Comparison of ENCODE assay signal across 22 cellular contexts in the genomic region with DNA sequence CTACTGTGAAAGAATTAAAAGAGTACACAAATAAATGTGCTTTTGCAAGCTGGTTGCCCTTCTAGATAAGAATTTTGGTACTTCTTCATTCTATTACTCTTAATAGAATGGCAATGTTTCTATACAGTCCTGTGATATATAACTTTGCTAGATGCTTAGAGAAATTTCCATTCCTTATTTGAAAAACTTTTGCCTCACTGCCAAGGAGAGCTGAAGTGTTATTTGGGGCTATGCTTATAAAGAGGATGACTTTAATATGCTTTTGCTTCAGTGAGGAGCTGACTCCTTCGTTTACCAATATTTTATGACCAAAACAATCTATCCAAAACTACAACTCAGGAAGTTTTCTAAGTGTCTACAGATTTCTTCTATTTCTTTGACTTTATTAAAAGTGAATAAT. TPM values are rescaled to one million over a fixed set of nuclear protein-coding genes. Genes with fewer than 3 reads are reported as not detected.
"Had no signal": no experiment of that assay in that cellular context is flagged by ENCODE, and none has a peak within 500 bp of the region (broad histone marks: within the 10 kb centered on the region; RNA-seq: fewer than 3 reads in every experiment).

No MANE protein-coding gene starts in this region.

- H3K4me3 ChIP-seq: gastrocnemius medialis, hepatocyte, mucosa of descending colon, ovary, right lobe of liver, skin epidermis, tibial nerve had no signal

- H3K27me3 ChIP-seq: gastrocnemius medialis, ovary, right lobe of liver, tibial nerve had no signal

- H3K9me3 ChIP-seq: gastrocnemius medialis, mucosa of descending colon, ovary, right lobe of liver, tibial nerve had no signal

- H3K36me3 ChIP-seq: gastrocnemius medialis, ovary, right lobe of liver, tibial nerve had no signal

- H3K4me1 ChIP-seq: right lobe of liver had no signal

- DNase-seq: activated CD4-positive, alpha-beta T cell treated with anti-CD3 and anti-CD28 coated beads for 4 hours; activated CD4-positive, alpha-beta T cell treated with anti-CD3 and anti-CD28 coated beads, Interleukin-2, amount 50 U/mL, for 4 hours; activated naive CD4-positive, alpha-beta T cell; activated T-cell treated with anti-CD3 and anti-CD28 coated beads for 4 hours; activated T-cell treated with anti-CD3 and anti-CD28 coated beads, Interleukin-2, amount 50 U/mL, for 72 hours; effector CD8-positive, alpha-beta T cell; gastrocnemius medialis; left cardiac atrium; left ventricle myocardium superior; mucosa of descending colon; naive B cell; ovary; right lobe of liver; stimulated activated CD4-positive, alpha-beta T cell treated with anti-CD3 and anti-CD28 coated beads, Interleukin-12 subunit alpha, Interleukin-12 subunit beta, amount 100 ng/mL, for 4 hours; stimulated activated CD4-positive, alpha-beta T cell treated with anti-CD3 and anti-CD28 coated beads, Interleukin-4, amount 100 ng/mL, for 24 hours; T-cell had no signal

- H3K27ac ChIP-seq: epithelial cell of prostate, hepatocyte, ovary, right lobe of liver, VCaP had no signal

RNA-seq across cellular contexts. Expression of gene MAMDC2, which starts 12.2 kb away (rescaled TPM):
- total RNA-seq: activated naive CD4-positive, alpha-beta T cell treated with anti-CD3 and anti-CD28 coated beads, Interleukin-2, amount 50 U/mL, for 72 hours; activated T-cell treated with anti-CD3 and anti-CD28 coated beads, Interleukin-2, amount 50 U/mL, for 72 hours had no signal
